8 cellular contexts compared by ENCODE assay signal in genomic region chrX:149512225-149512885, GRCh38.
DNase-seq lines count a peak whose midpoint lies in the region; ATAC-seq and FAIRE-seq lines count a peak whose summit lies in the region.

No MANE protein-coding gene starts in this region.

- intact Hi-C loops in head of caudate nucleus (cut with DNase I): no loop called here

- peak; percentile 24 for DNase-seq in DMS53 treated with DMSO at 0.1 percent for 48 hours (lab: John Stamatoyannopoulos, UW; ENCODE audit: unreplicated experiment)
- DNase-seq in RKO (ENCODE audit: low spot score): peak; percentile 41
- peak; percentile 60 for DNase-seq in activated naive CD4-positive, alpha-beta T cell treated with Interleukin-2 at 50 U/mL for 16 hours
- peak in 40 of 42 donors; percentile 21 to 82 (median 62) for DNase-seq in head of caudate nucleus
- DNase-seq in putamen (ENCODE audit: low spot score): peak; percentile 50
- no peak for DNase-seq in HTR-8/SVneo (ENCODE audit: insufficient read length, low spot score)

- ATAC-seq in GM21367 (IDR thresholded peaks at IDR 0.05; ENCODE audit: unreplicated experiment) (peak; percentile 88), HG03571 (IDR thresholded peaks at IDR 0.05; ENCODE audit: unreplicated experiment) (peak; percentile 87)

- FAIRE-seq in HTR-8/SVneo (lab: Jason Lieb, UNC): no peak
